In the genomic region with DNA sequence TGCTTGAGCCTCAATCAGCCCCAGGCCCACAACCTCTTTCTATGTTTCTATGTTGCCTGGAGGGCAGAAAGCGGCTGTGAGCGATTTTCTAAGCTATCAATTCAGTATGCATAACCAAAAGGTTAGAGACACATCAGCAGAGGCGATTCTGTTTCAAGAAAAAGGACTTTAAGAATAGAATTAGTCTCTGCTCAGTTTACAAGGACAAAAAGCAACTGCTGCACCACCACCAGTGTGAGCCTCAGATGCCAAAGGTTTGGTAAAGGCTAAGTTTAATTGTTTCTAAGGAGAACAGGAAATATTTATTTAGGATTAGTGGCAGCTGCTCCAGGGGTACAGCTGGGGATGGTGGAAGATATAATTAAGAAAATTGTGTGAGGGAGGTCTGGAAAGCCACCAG, we compare ENCODE assay signal across 19 cellular contexts. TPM values are rescaled to one million over a fixed set of nuclear protein-coding genes. Genes with fewer than 3 reads are reported as not detected.
DNase-seq lines count a peak whose midpoint lies in the region; ATAC-seq, FAIRE-seq and TF ChIP-seq lines count a peak whose summit lies in the region.
"Had no signal": no experiment of that assay in that cellular context is flagged by ENCODE, and none has a peak within 500 bp of the region (broad histone marks: within the 10 kb centered on the region; RNA-seq: fewer than 3 reads in every experiment).

No MANE protein-coding gene starts in this region.

- no CpG with 5 or more reads among the region's 3 CpGs for WGBS in mesendoderm (ENCODE audit: extremely low coverage, insufficient coverage, low lambda C conversion rate)
- WGBS in HepG2 (ENCODE audit: low lambda C conversion rate): 0% methylated on average over 3 of the region's 3 CpGs

- no peak overlapping the region for H4K8ac ChIP-seq in mesendoderm (ENCODE audit: low read depth, low read length)

- DNase-seq in NCI-H524 (lab: John Stamatoyannopoulos, UW): peak; percentile 52 to 77
- no peak for DNase-seq in NCI-H524 treated with DMSO at 0.1 percent for 48 hours (lab: John Stamatoyannopoulos, UW)
- DNase-seq in NCI-H2227 treated with DMSO at 0.1 percent for 48 hours (lab: John Stamatoyannopoulos, UW): peak; percentile 84
- no peak for DNase-seq in mesendoderm
- no peak for DNase-seq in PC-3
- no peak for DNase-seq in NCI-H510A (lab: John Stamatoyannopoulos, UW)
- no peak for DNase-seq in HepG2 (ENCODE audit: low spot score)
- DNase-seq: Caco-2; CD4-positive, alpha-beta T cell; GM23248; HCEC 1CT; Kasumi-1; MM.1S; NCI-H345; PC-9 had no signal

- no peaks in the 10 kb centered on the region for H3K36me3 ChIP-seq in mesendoderm (ENCODE audit: control insufficient read depth, insufficient read depth, low read length)
- no peaks in the 10 kb centered on the region for H3K36me3 ChIP-seq in PC-3 (ENCODE audit: low read depth, low read length)
- H3K36me3 ChIP-seq in HepG2 (replicated peaks in 1 of 2; ENCODE audit: control insufficient read depth in 1 of 2, insufficient read depth in 2 of 2, low read length in 2 of 2): no peaks in the 10 kb centered on the region

- no peaks in the 10 kb centered on the region for H3K79me1 ChIP-seq in mesendoderm (ENCODE audit: low read length)

- no peaks in the 10 kb centered on the region for H4K20me1 ChIP-seq in PC-3 (ENCODE audit: low read length)
- H4K20me1 ChIP-seq in HepG2 (ENCODE audit: insufficient read depth, low read length): no peaks in the 10 kb centered on the region

- no peaks in the 10 kb centered on the region for H3K9me3 ChIP-seq in PC-3 (ENCODE audit: low read length)
- H3K9me3 ChIP-seq in HepG2 (ENCODE audit: low read length): no peaks in the 10 kb centered on the region
- H3K9me3 ChIP-seq: Caco-2 had no signal

- H3K79me2 ChIP-seq in mesendoderm (ENCODE audit: control insufficient read depth, insufficient read depth, low read length) (no peaks in the 10 kb centered on the region), PC-3 (ENCODE audit: low read length) (no peaks in the 10 kb centered on the region), HepG2 (ENCODE audit: insufficient read depth, low read length) (no peaks in the 10 kb centered on the region)

- H3K18ac ChIP-seq in mesendoderm (ENCODE audit: low read length): peak overlapping the region; percentile 82

- peak overlapping the region; percentile 17 for H2BK120ac ChIP-seq in mesendoderm (ENCODE audit: low read depth, low read length)

- H3K4me3 ChIP-seq in mesendoderm (ENCODE audit: low read length) (no peak overlapping the region), PC-3 (ENCODE audit: low read length) (no peak overlapping the region), HepG2 (replicated peaks in 1 of 3; ENCODE audit: insufficient read depth in 1 of 3, low read depth in 2 of 3, low read length in 3 of 3) (no peak overlapping the region)
- H3K4me3 ChIP-seq: GM12878, GM23248, PC-9 had no signal

- CTCF ChIA-PET in PC-3 (lab: Charles Lee): no interaction called here
- CTCF ChIA-PET in HepG2 (lab: Yijun Ruan, JAX; ENCODE audit: low intra/inter-chr PET ratio, low total read pairs): no interaction called here

- no peaks in the 10 kb centered on the region for H3F3A ChIP-seq in PC-3 (ENCODE audit: low read length, unreplicated experiment)

- TF ChIP-seq RAD21 in HepG2 (CRISPR knock-in tag; IDR thresholded peaks at IDR 0.05): no peak

- H3K4me2 ChIP-seq in mesendoderm (ENCODE audit: low read length): no peak overlapping the region
- no peak overlapping the region for H3K4me2 ChIP-seq in PC-3 (ENCODE audit: low read length)
- no peak overlapping the region for H3K4me2 ChIP-seq in HepG2 (ENCODE audit: low read depth, low read length)
- H3K4me2 ChIP-seq: PC-9 had no signal

- H3K27me3 ChIP-seq in mesendoderm (ENCODE audit: insufficient read depth, low read length, poor library complexity) (no peaks in the 10 kb centered on the region), PC-3 (ENCODE audit: low read length) (no peaks in the 10 kb centered on the region), HepG2 (ENCODE audit: control insufficient read depth in 1 of 2, insufficient read depth in 2 of 2, low read length in 2 of 2) (peaks cover 0 to 4% of the 10 kb centered on the region in 2 experiments; a peak in 2 of 5 replicates)

- TF ChIP-seq EP300 in HepG2 (IDR thresholded peaks at IDR 0.05; ENCODE audit: low read depth in 2 of 2, low read length in 2 of 2) (no peak), HepG2 (CRISPR knock-in tag; IDR thresholded peaks at IDR 0.05; ENCODE audit: borderline replicate concordance) (no peak)

- no peak overlapping the region for H2BK15ac ChIP-seq in mesendoderm (replicated peaks; ENCODE audit: low read depth)

- no peak for TF ChIP-seq CTCF in PC-3 (conservative IDR thresholded peaks at IDR 0.05; ENCODE audit: low read depth, low read length)
- TF ChIP-seq CTCF in HepG2 (CRISPR knock-in tag; IDR thresholded peaks at IDR 0.05): no peak

- no peak overlapping the region for H4K5ac ChIP-seq in mesendoderm (ENCODE audit: low read length)

- no peak overlapping the region for H3K23ac ChIP-seq in mesendoderm (ENCODE audit: low read length)

- H3K27ac ChIP-seq in mesendoderm (ENCODE audit: low read depth, low read length) (no peak overlapping the region), PC-3 (ENCODE audit: low read length) (no peak overlapping the region), HepG2 (ENCODE audit: extremely low read length, insufficient read depth, low read length) (no peak overlapping the region)
- H3K27ac ChIP-seq: GM23248, PC-9, RWPE1 had no signal

- POLR2A ChIA-PET in PC-3 (lab: Charles Lee; ENCODE audit: unreplicated experiment) (no interaction called here), HepG2 (lab: Yijun Ruan, JAX) (no interaction called here)

- FAIRE-seq in HepG2 (lab: Jason Lieb, UNC): no peak
- FAIRE-seq: GM12878 had no signal

- no peak overlapping the region for H3K56ac ChIP-seq in mesendoderm (ENCODE audit: low read length)

- H2BK5ac ChIP-seq in mesendoderm (ENCODE audit: low read length): no peak overlapping the region

- in situ Hi-C loops in HepG2 (cut with HindIII; ENCODE audit: extremely low pct_ligation_motif_present, low pct_unique_long_range_greater_than_20kb): no loop called here

- ATAC-seq in HG02678 (IDR thresholded peaks at IDR 0.05; ENCODE audit: unreplicated experiment) (no peak), PC-3 (no peak), HepG2 (no peak)
- ATAC-seq: GM12878 had no signal

- H2AK5ac ChIP-seq in mesendoderm (ENCODE audit: low read length): no peak overlapping the region

- intact Hi-C loops in PC-3 (cut with micrococcal nuclease) (no loop called here), HepG2 (cut with micrococcal nuclease; ENCODE audit: unreplicated experiment) (no loop called here)

- no peaks in the 10 kb centered on the region for H3K9me2 ChIP-seq in PC-3 (replicated peaks; ENCODE audit: low read length)

- H3K4ac ChIP-seq in mesendoderm (ENCODE audit: low read depth, low read length): no peak overlapping the region

- H3K4me1 ChIP-seq in mesendoderm (ENCODE audit: control insufficient read depth, low read depth, low read length) (peaks cover 10% of the 10 kb centered on the region), PC-3 (ENCODE audit: insufficient read depth, low read length) (peaks cover 26% of the 10 kb centered on the region), HepG2 (ENCODE audit: insufficient read depth, low read length) (no peaks in the 10 kb centered on the region)
- H3K4me1 ChIP-seq: Caco-2 had no signal

- no peak overlapping the region for H2AFZ ChIP-seq in PC-3 (ENCODE audit: low read length)
- H2AFZ ChIP-seq in HepG2 (ENCODE audit: low read length): no peak overlapping the region
- H2AFZ ChIP-seq: GM23248, PC-9 had no signal

- H3K9ac ChIP-seq in mesendoderm (ENCODE audit: low read length) (no peak overlapping the region), PC-3 (ENCODE audit: low read length) (no peak overlapping the region), HepG2 (ENCODE audit: insufficient read depth, low read depth, low read length) (no peak overlapping the region)
- H3K9ac ChIP-seq: GM23248 had no signal

- TF ChIP-seq POLR2A in HepG2 (IDR thresholded peaks at IDR 0.05; ENCODE audit: insufficient read depth in 1 of 2, low read depth in 2 of 2, low read length in 2 of 2): no peak

- BruUV-seq in PC-3 (replicated peaks; lab: Mats Ljungman, UMichigan) (no TSS peak), HepG2 (replicated peaks; lab: Mats Ljungman, UMichigan) (no TSS peak)

TF ChIP-seq in HepG2, 621 proteins besides CTCF, POLR2A, EP300 and RAD21 (continues in another document):
- no peak for TF ChIP-seq TEAD3 (CRISPR knock-in tag; optimal IDR thresholded peaks at IDR 0.05; ENCODE audit: borderline replicate concordance)
- TF ChIP-seq BRCA1 (CRISPR knock-in tag; IDR thresholded peaks at IDR 0.05): no peak
- TF ChIP-seq MED1 (CRISPR knock-in tag; IDR thresholded peaks at IDR 0.05): no peak

RNA-seq across cellular contexts. Expression of a gene that starts 36.0 kb away (rescaled TPM):
- polyA plus RNA-seq in mesendoderm (2013, experiment 1 of 2): 0.06 TPM
- 0.03 TPM for polyA plus RNA-seq in mesendoderm (2013, experiment 2 of 2)
- total RNA-seq in PC-3 (2014; rRNA removed): not detected in 2 replicates
- total RNA-seq in HepG2 (2016; rRNA removed; fragmentation: Illumina TruSeq; extraction: Trizol): 0.15 and 0.34 TPM in 2 replicates
- total RNA-seq in HepG2 (2016; cell fraction: cytosol; rRNA removed; fragmentation: Illumina TruSeq; extraction: Trizol; ENCODE audit: low read depth): not detected in 2 replicates
- total RNA-seq in HepG2 (2016; cell fraction: insoluble cytoplasmic fraction; rRNA removed; fragmentation: Illumina TruSeq; extraction: Trizol): 0.09 and 0.18 TPM in 2 replicates
- 0.07 TPM in 1 of 2 replicates, not detected in the other for total RNA-seq in HepG2 (2016; cell fraction: membrane; rRNA removed; fragmentation: Illumina TruSeq; extraction: Trizol)
- 0.25 TPM in 1 of 2 replicates, not detected in the other for total RNA-seq in HepG2 (2016; cell fraction: nucleus; rRNA removed; fragmentation: Illumina TruSeq; extraction: Trizol)
- 0.05 and 0.09 TPM in 2 replicates for polyA plus RNA-seq in HepG2 (2011; rRNA removed)
- polyA plus RNA-seq in HepG2 (2011; cell fraction: cytosol; rRNA removed): 0.05 TPM in 1 of 2 replicates, not detected in the other
- 0.09 and 0.11 TPM in 2 replicates for polyA plus RNA-seq in HepG2 (2011; cell fraction: nucleus; rRNA removed)
- polyA plus RNA-seq in HepG2 (2012): 0.15 and 0.20 TPM in 2 replicates
- polyA plus RNA-seq in HepG2 (2016; cell fraction: cytosol; fragmentation: Illumina TruSeq; extraction: Trizol; ENCODE audit: low read depth): not detected in 2 replicates
- 0.10 TPM in 1 of 2 replicates, not detected in the other for polyA plus RNA-seq in HepG2 (2016; cell fraction: insoluble cytoplasmic fraction; fragmentation: Illumina TruSeq; extraction: Trizol; ENCODE audit: low read depth)
- polyA plus RNA-seq in HepG2 (2016; cell fraction: membrane; fragmentation: Illumina TruSeq; extraction: Trizol; ENCODE audit: low read depth): 0.07 TPM in 1 of 2 replicates, not detected in the other
- polyA plus RNA-seq in HepG2 (2016; cell fraction: nucleus; fragmentation: Illumina TruSeq; extraction: Trizol; ENCODE audit: insufficient read depth, low read depth): 0.21 TPM in 1 of 2 replicates, not detected in the other
- not detected in 2 replicates for polyA minus RNA-seq in HepG2 (2011; rRNA and poly(A)+ RNA removed; ENCODE audit: low replicate concordance)
- not detected in 2 replicates for polyA minus RNA-seq in HepG2 (2011; cell fraction: cytosol; rRNA and poly(A)+ RNA removed)
- 0.26 and 0.99 TPM in 2 replicates for polyA minus RNA-seq in HepG2 (2011; cell fraction: nucleus; rRNA and poly(A)+ RNA removed)
- total RNA-seq: Caco-2, GM23248, PC-9 had no signal
- polyA plus RNA-seq: BJ, GM23248 had no signal

Comparison
In these comparisons a context has a peak if more than half of its experiments do, and no peak if none do; other contexts are left out.
1. DNase-seq: peak in NCI-H524 (2 of 2) and NCI-H2227 treated with DMSO at 0.1 percent for 48 hours (single experiment); none in NCI-H524 treated with DMSO at 0.1 percent for 48 hours (single experiment), mesendoderm (single experiment), PC-3 (single experiment), NCI-H510A (single experiment) and HepG2 (single experiment).